In genomic region chr14:23613242-23614070, GRCh38 we compare ENCODE assay signal across 24 cellular contexts. TPM values are rescaled to one million over a fixed set of nuclear protein-coding genes. Genes with fewer than 3 reads are reported as not detected.
DNase-seq lines count a peak whose midpoint lies in the region; ATAC-seq and TF ChIP-seq lines count a peak whose summit lies in the region.
"Had no signal": no experiment of that assay in that cellular context is flagged by ENCODE, and none has a peak within 500 bp of the region (broad histone marks: within the 10 kb centered on the region; RNA-seq: fewer than 3 reads in every experiment).

No MANE protein-coding gene starts in this region.

- H3K9me3 Mint-ChIP-seq in stimulated activated effector memory CD8-positive, alpha-beta T cell treated with anti-CD3 and anti-CD28 coated beads, Interleukin-12 subunit alpha, Interleukin-12 subunit beta, amount 100 ng/mL, for 72 hours = peaks cover 5% of the 10 kb centered on the region

- intact Hi-C loops in ascending aorta (cut with DNase I) = no loop called here

- peak overlapping the region; percentile 75 for H3K27ac Mint-ChIP-seq in stimulated activated effector memory CD8-positive, alpha-beta T cell treated with anti-CD3 and anti-CD28 coated beads, Interleukin-12 subunit alpha, Interleukin-12 subunit beta, amount 100 ng/mL, for 72 hours
- H3K27ac Mint-ChIP-seq: activated naive CD4-positive, alpha-beta T cell treated with anti-CD3 and anti-CD28 coated beads for 36 hours; activated T-cell treated with anti-CD3 and anti-CD28 coated beads, Interleukin-2, amount 50 U/mL, for 24 hours; GM23338; neural progenitor cell; stimulated activated naive CD8-positive, alpha-beta T cell treated with anti-CD3 and anti-CD28 coated beads, Interleukin-15, Interleukin-2, amounts not matched to agents 100 ng/mL and 50 ng/mL, for 24 hours had no signal

- peak overlapping the region; percentile 71 for H3K27ac ChIP-seq in VCaP
- H3K27ac ChIP-seq in liver (ENCODE audit: low read depth in 1 of 2, low read length in 2 of 2) = peak overlapping the region; percentile 76 to 87
- H3K27ac ChIP-seq in ascending aorta = no peak overlapping the region
- H3K27ac ChIP-seq: gastrocnemius medialis, neural progenitor cell, psoas muscle, skin epidermis had no signal

- H3K4me1 ChIP-seq in liver (ENCODE audit: control insufficient read depth in 4 of 4, insufficient read depth in 4 of 4, low read length in 3 of 4) (peaks cover 17 to 55% (median 44%) of the 10 kb centered on the region in 4 donors), ascending aorta (no peaks in the 10 kb centered on the region)
- H3K4me1 ChIP-seq: gastrocnemius medialis, neural progenitor cell, psoas muscle had no signal

- no peak overlapping the region for H3K4me3 Mint-ChIP-seq in stimulated activated effector memory CD8-positive, alpha-beta T cell treated with anti-CD3 and anti-CD28 coated beads, Interleukin-12 subunit alpha, Interleukin-12 subunit beta, amount 100 ng/mL, for 72 hours
- H3K4me3 Mint-ChIP-seq: activated naive CD4-positive, alpha-beta T cell treated with anti-CD3 and anti-CD28 coated beads for 36 hours; activated T-cell treated with anti-CD3 and anti-CD28 coated beads, Interleukin-2, amount 50 U/mL, for 24 hours; CD4-positive, alpha-beta memory T cell; GM23338; neural progenitor cell; stimulated activated naive CD8-positive, alpha-beta T cell treated with anti-CD3 and anti-CD28 coated beads, Interleukin-15, Interleukin-2, amounts not matched to agents 100 ng/mL and 50 ng/mL, for 24 hours had no signal

- no peak for DNase-seq in stimulated activated effector memory CD8-positive, alpha-beta T cell treated with anti-CD3 and anti-CD28 coated beads, Interleukin-12 subunit alpha, Interleukin-12 subunit beta, amount 100 ng/mL, for 72 hours (ENCODE audit: low spot score in 2 of 2)
- no peak for DNase-seq in ascending aorta (ENCODE audit: low spot score in 2 of 2)
- DNase-seq: activated naive CD4-positive, alpha-beta T cell treated with anti-CD3 and anti-CD28 coated beads for 36 hours; activated T-cell treated with anti-CD3 and anti-CD28 coated beads, Interleukin-2, amount 50 U/mL, for 24 hours; CD4-positive, alpha-beta memory T cell; central memory CD4-positive, alpha-beta T cell; DMS153; gastrocnemius medialis; GF-D8; kidney glomerular epithelial cell; NCI-H1105 treated with DMSO at 0.1 percent for 48 hours; NCI-H2081; NCI-H510A treated with DMSO at 0.1 percent for 48 hours; psoas muscle; stimulated activated CD4-positive, alpha-beta T cell treated with anti-CD3 and anti-CD28 coated beads, Interleukin-2, amount 100 ng/mL, for 48 hours; trophoblast cell had no signal

- TF ChIP-seq RAD21 in liver (IDR thresholded peaks at IDR 0.05) = peak in 1 of 2 donors; percentile 18

- peak overlapping the region; percentile 32 to 62 for H3K9ac ChIP-seq in liver (ENCODE audit: low read depth in 1 of 2, low read length in 2 of 2)
- H3K9ac ChIP-seq: neural progenitor cell had no signal

- no peak for ATAC-seq in stimulated activated effector memory CD8-positive, alpha-beta T cell treated with anti-CD3 and anti-CD28 coated beads, Interleukin-12 subunit alpha, Interleukin-12 subunit beta, amount 100 ng/mL, for 72 hours
- no peak for ATAC-seq in GM18520 (IDR thresholded peaks at IDR 0.05; ENCODE audit: unreplicated experiment)
- ATAC-seq in GM19395 (IDR thresholded peaks at IDR 0.05; ENCODE audit: unreplicated experiment) = no peak
- ATAC-seq: gastrocnemius medialis, GM23338, psoas muscle had no signal

- no peak for TF ChIP-seq CTCF in VCaP (conservative IDR thresholded peaks at IDR 0.05)
- TF ChIP-seq CTCF in liver (IDR thresholded peaks at IDR 0.05; ENCODE audit: low read depth, low read length, missing input control) = no peak
- no peak for TF ChIP-seq CTCF in ascending aorta (IDR thresholded peaks at IDR 0.05)

- H3K27me3 ChIP-seq in liver (ENCODE audit: control insufficient read depth in 4 of 4, insufficient read depth in 4 of 4, low read length in 3 of 4) (no peaks in the 10 kb centered on the region), ascending aorta (no peaks in the 10 kb centered on the region)
- H3K27me3 ChIP-seq: gastrocnemius medialis, neural progenitor cell had no signal

- 29% methylated on average over 6 of the region's 6 CpGs for WGBS in liver

- H3K9me3 ChIP-seq in liver (ENCODE audit: control insufficient read depth in 4 of 4, low read length in 3 of 4) (no peaks in the 10 kb centered on the region), ascending aorta (no peaks in the 10 kb centered on the region)
- H3K9me3 ChIP-seq: gastrocnemius medialis, psoas muscle had no signal

- no peaks in the 10 kb centered on the region for H3K36me3 ChIP-seq in liver (ENCODE audit: control insufficient read depth in 4 of 4, insufficient read depth in 3 of 4, low read depth in 1 of 4, low read length in 3 of 4)
- no peaks in the 10 kb centered on the region for H3K36me3 ChIP-seq in ascending aorta
- H3K36me3 ChIP-seq: gastrocnemius medialis, neural progenitor cell had no signal

- peaks cover 29% of the 10 kb centered on the region for H3K4me1 Mint-ChIP-seq in stimulated activated effector memory CD8-positive, alpha-beta T cell treated with anti-CD3 and anti-CD28 coated beads, Interleukin-12 subunit alpha, Interleukin-12 subunit beta, amount 100 ng/mL, for 72 hours
- H3K4me1 Mint-ChIP-seq: neural progenitor cell had no signal

- H3K4me3 ChIP-seq in liver (ENCODE audit: low read depth in 1 of 3, low read length in 3 of 3) = no peak overlapping the region
- no peak overlapping the region for H3K4me3 ChIP-seq in ascending aorta
- H3K4me3 ChIP-seq: gastrocnemius medialis, GM23338, neural progenitor cell, psoas muscle, skin epidermis had no signal

- no peaks in the 10 kb centered on the region for H3K36me3 Mint-ChIP-seq in stimulated activated effector memory CD8-positive, alpha-beta T cell treated with anti-CD3 and anti-CD28 coated beads, Interleukin-12 subunit alpha, Interleukin-12 subunit beta, amount 100 ng/mL, for 72 hours
- H3K36me3 Mint-ChIP-seq: neural progenitor cell had no signal

TF ChIP-seq in liver, 16 proteins besides CTCF, POLR2A, EP300 and RAD21 (continues in another document):
- TF ChIP-seq SP1 (IDR thresholded peaks at IDR 0.05) = peak; percentile 88
- TF ChIP-seq FOXA2 (IDR thresholded peaks at IDR 0.05) = peak; percentile 83
- TF ChIP-seq GABPA (IDR thresholded peaks at IDR 0.05 in 1 of 2, conservative IDR thresholded peaks at IDR 0.05 in 1 of 2) = peak in 1 of 2 donors; percentile 9
- peak in 1 of 2 donors; percentile 66 for TF ChIP-seq JUND (IDR thresholded peaks at IDR 0.05)
- TF ChIP-seq RXRA (IDR thresholded peaks at IDR 0.05) = peak; percentile 51 to 73
- no peak for TF ChIP-seq EGR1 (IDR thresholded peaks at IDR 0.05; ENCODE audit: low read depth in 2 of 2)
- TF ChIP-seq ZBTB33 (IDR thresholded peaks at IDR 0.05) = peak; percentile 31
- TF ChIP-seq TAF1 (conservative IDR thresholded peaks at IDR 0.05) = no peak
- no peak for TF ChIP-seq NR2F2 (IDR thresholded peaks at IDR 0.05)
- peak; percentile 26 for TF ChIP-seq HNF4G (IDR thresholded peaks at IDR 0.05)
- peak; percentile 38 for TF ChIP-seq FOXA1 (IDR thresholded peaks at IDR 0.05)
- no peak for TF ChIP-seq ATF3 (IDR thresholded peaks at IDR 0.05)

RNA-seq across cellular contexts. Expression of gene DHRS2, which starts 22.7 kb away (rescaled TPM):
- 1 to 10 TPM in 1 of 2 donors, under 1 TPM in 1; 0.56 to 1.0 TPM for total RNA-seq in liver
- polyA plus RNA-seq in liver = under 1 TPM; 0.33 to 0.68 TPM
- total RNA-seq in ascending aorta = not detected
- total RNA-seq: CD4-positive, alpha-beta memory T cell; gastrocnemius medialis had no signal
- polyA plus RNA-seq: CD4-positive, alpha-beta memory T cell had no signal

RNA-seq across cellular contexts. Expression of gene JPH4, which starts 34.9 kb away (rescaled TPM):
- total RNA-seq in liver (under 1 TPM; 0.08 to 0.23 TPM), ascending aorta (4.7 TPM)
- polyA plus RNA-seq in liver = under 1 TPM; 0.07 to 0.24 TPM
- total RNA-seq: CD4-positive, alpha-beta memory T cell had no signal

RNA-seq across cellular contexts. Expression of gene AP1G2, which starts 45.9 kb away (rescaled TPM):
- total RNA-seq in liver (10 to 100 TPM; 14.8 to 19.7 TPM), ascending aorta (56.2 TPM)
- polyA plus RNA-seq in liver = 10 to 100 TPM; 12.4 to 26.6 TPM

RNA-seq across cellular contexts. Expression of gene THTPA, which starts 57.4 kb away (rescaled TPM):
- 10 to 100 TPM in 1 of 2 donors, 1 to 10 TPM in 1; 7.3 to 19.8 TPM for total RNA-seq in liver
- polyA plus RNA-seq in liver = 10 to 100 TPM in 1 of 2 donors, 1 to 10 TPM in 1; 9.6 to 10.2 TPM
- 115 TPM for total RNA-seq in ascending aorta

Comparison
In these comparisons a context has a peak if more than half of its experiments do, and no peak if none do; other contexts are left out.
1. H3K27ac ChIP-seq: peak in VCaP (single experiment) and liver (2 of 2); none in ascending aorta (0 of 2).